In genomic region chr7:101681170-101682007, GRCh38 we compare ENCODE assay signal across 10 cellular contexts. TPM values are rescaled to one million over a fixed set of nuclear protein-coding genes. Genes with fewer than 3 reads are reported as not detected.
DNase-seq lines count a peak whose midpoint lies in the region; ATAC-seq, FAIRE-seq and TF ChIP-seq lines count a peak whose summit lies in the region.
"Had no signal": no experiment of that assay in that cellular context is flagged by ENCODE, and none has a peak within 500 bp of the region (broad histone marks: within the 10 kb centered on the region; RNA-seq: fewer than 3 reads in every experiment).

No MANE protein-coding gene starts in this region.

- H3K9me3 ChIP-seq in GM12878 (replicated peaks; ENCODE audit: control insufficient read depth, insufficient read depth, low read length) (no peaks in the 10 kb centered on the region), thyroid gland (no peaks in the 10 kb centered on the region)
- H3K9me3 ChIP-seq: transverse colon had no signal

- H3K27ac ChIP-seq in GM12878 (ENCODE audit: control insufficient read depth, insufficient read depth) (no peak overlapping the region), thyroid gland (no peak overlapping the region)
- H3K27ac ChIP-seq: transverse colon had no signal

- intact Hi-C loops in GM12878 (cut with micrococcal nuclease; ENCODE audit: unreplicated experiment) (no loop called here), thyroid gland (cut with DNase I) (no loop called here)

- no TSS peak for BruUV-seq in GM12878 (replicated peaks; lab: Mats Ljungman, UMichigan)

- ATAC-seq in GM12878 (no peak), GM18502 (IDR thresholded peaks at IDR 0.05; ENCODE audit: poor library complexity, unreplicated experiment) (no peak), GM18511 (IDR thresholded peaks at IDR 0.05; ENCODE audit: unreplicated experiment) (no peak)

- FAIRE-seq in GM12878 (lab: Jason Lieb, UNC) (peak; percentile 18), GM12891 (lab: Jason Lieb, UNC) (no peak)
- FAIRE-seq: islet of Langerhans had no signal

- no peaks in the 10 kb centered on the region for H3K4me1 ChIP-seq in GM12878 (ENCODE audit: control insufficient read depth, insufficient read depth, low read length)
- peaks cover 0 to 11% of the 10 kb centered on the region in 2 donors for H3K4me1 ChIP-seq in thyroid gland

- no peak overlapping the region for H3K9ac ChIP-seq in GM12878 (ENCODE audit: control insufficient read depth, insufficient read depth, low read length)

- RAD21 ChIA-PET in GM12878 (lab: Charles Lee; ENCODE audit: unreplicated experiment) = no interaction called here

- TF ChIP-seq RAD21 in Ishikawa (IDR thresholded peaks at IDR 0.05; ENCODE audit: low read depth) (no peak), GM12878 (IDR thresholded peaks at IDR 0.05; ENCODE audit: insufficient read depth, low read depth, low read length) (no peak)

- TF ChIP-seq POLR2A in GM12878 (IDR thresholded peaks at IDR 0.05; ENCODE audit: low read depth, low read length) = no peak
- TF ChIP-seq POLR2A in thyroid gland (IDR thresholded peaks at IDR 0.05) = no peak
- no peak for TF ChIP-seq POLR2A in GM12891 (IDR thresholded peaks at IDR 0.05; ENCODE audit: low read depth, low read length)

- in situ Hi-C loops in GM12878 (cut with MboI) = no loop called here

- no peak overlapping the region for H3K4me3 ChIP-seq in GM12878
- no peak overlapping the region for H3K4me3 ChIP-seq in kidney epithelial cell (ENCODE audit: low read depth, low read length)
- H3K4me3 ChIP-seq in thyroid gland (replicated peaks in 1 of 3) = no peak overlapping the region
- H3K4me3 ChIP-seq: transverse colon had no signal

- no peak for TF ChIP-seq CTCF in GM12878 (IDR thresholded peaks at IDR 0.05 in 2 of 3, conservative IDR thresholded peaks at IDR 0.05 in 1 of 3; ENCODE audit: control insufficient read depth in 2 of 3, extremely low read depth in 1 of 3, insufficient read depth in 1 of 3, low read depth in 3 of 3, low read length in 3 of 3)
- TF ChIP-seq CTCF in kidney epithelial cell (IDR thresholded peaks at IDR 0.05; ENCODE audit: insufficient read depth, low read length, poor library complexity, severe bottlenecking) = no peak
- TF ChIP-seq CTCF in thyroid gland (IDR thresholded peaks at IDR 0.05) = no peak

- TF ChIP-seq EP300 in Ishikawa (IDR thresholded peaks at IDR 0.05; ENCODE audit: borderline replicate concordance) (no peak), GM12878 (IDR thresholded peaks at IDR 0.05; ENCODE audit: borderline replicate concordance in 1 of 2, control insufficient read depth in 1 of 2, low read depth in 2 of 2, low read length in 2 of 2) (no peak)

- DNase-seq in GM12878 (ENCODE audit: low read depth, low spot score) (no peak), kidney epithelial cell (ENCODE audit: low read depth) (peak; percentile 73), thyroid gland (peak; percentile 69 to 70), GM12891 (ENCODE audit: insufficient read length, low spot score) (no peak)
- no peak for DNase-seq in stimulated activated CD8-positive, alpha-beta memory T cell treated with anti-CD3 and anti-CD28 coated beads, Interleukin-4, amount 100 ng/mL, for 48 hours
- DNase-seq: transverse colon had no signal

- no peaks in the 10 kb centered on the region for H3K79me2 ChIP-seq in GM12878 (ENCODE audit: control insufficient read depth, insufficient read depth, low read length)

- no peak overlapping the region for H2AFZ ChIP-seq in GM12878 (ENCODE audit: control insufficient read depth, low read depth, low read length)

- no peak overlapping the region for H3K4me2 ChIP-seq in GM12878 (ENCODE audit: control insufficient read depth, insufficient read depth)

- SMC1A ChIA-PET in GM12878 (lab: Charles Lee; ENCODE audit: uncharacterized antibody, unreplicated experiment) = no interaction called here

- 57% methylated on average over 14 of the region's 14 CpGs for WGBS in GM12878 (ENCODE audit: insufficient coverage, insufficient replicate concordance, low lambda C conversion rate, missing lambda C conversion rate)
- WGBS in thyroid gland, 2 donors = 12 to 19% methylated on average over 14 of the region's 14 CpGs

- POLR2A ChIA-PET in GM12878 (lab: Charles Lee) = no interaction called here

- no peaks in the 10 kb centered on the region for H4K20me1 ChIP-seq in GM12878 (ENCODE audit: control insufficient read depth, insufficient read depth)

- H3K36me3 ChIP-seq in GM12878 (ENCODE audit: control insufficient read depth in 2 of 2, insufficient read depth in 2 of 2, low read length in 1 of 2) (no peaks in the 10 kb centered on the region), kidney epithelial cell (ENCODE audit: control insufficient read depth, insufficient read depth, low read length) (no peaks in the 10 kb centered on the region), thyroid gland (no peaks in the 10 kb centered on the region)
- H3K36me3 ChIP-seq: transverse colon had no signal

- CTCF ChIA-PET in GM12878 (lab: Yijun Ruan, JAX) = interaction anchor here (1.0 to 1.8 kb wide), 3 partner anchors 11 to 556 kb away, joined by 4 read pairs; no protein-coding TSS in a partner anchor

- H3K27me3 ChIP-seq in GM12878 (replicated peaks in 1 of 2; ENCODE audit: control insufficient read depth in 2 of 2, insufficient read depth in 2 of 2, low read length in 1 of 2) (no peaks in the 10 kb centered on the region), kidney epithelial cell (ENCODE audit: control insufficient read depth, insufficient read depth, low read length) (no peaks in the 10 kb centered on the region), thyroid gland (no peaks in the 10 kb centered on the region)
- H3K27me3 ChIP-seq: transverse colon had no signal

TF ChIP-seq in Ishikawa, 13 proteins besides CTCF, POLR2A, EP300 and RAD21 (continues in another document):
- no peak for TF ChIP-seq FOXM1 (IDR thresholded peaks at IDR 0.05; ENCODE audit: borderline replicate concordance, low read depth)

TF ChIP-seq in GM12878, 131 proteins besides CTCF, POLR2A, EP300 and RAD21 (continues in another document):
- no peak for TF ChIP-seq TCF12 (IDR thresholded peaks at IDR 0.05; ENCODE audit: low read depth, low read length)
- TF ChIP-seq ETV6 (conservative IDR thresholded peaks at IDR 0.05 in 1 of 2, IDR thresholded peaks at IDR 0.05 in 1 of 2; ENCODE audit: borderline replicate concordance in 1 of 2, low read depth in 1 of 2) = no peak
- no peak for TF ChIP-seq MYB (IDR thresholded peaks at IDR 0.05; ENCODE audit: borderline replicate concordance, low read depth, low read length)
- no peak for TF ChIP-seq SP1 (IDR thresholded peaks at IDR 0.05; ENCODE audit: low read depth, low read length)
- TF ChIP-seq DPF2 (IDR thresholded peaks at IDR 0.05) = no peak
- TF ChIP-seq MEF2A (IDR thresholded peaks at IDR 0.05; ENCODE audit: insufficient read depth, low read depth, low read length) = no peak
- TF ChIP-seq RELA (IDR thresholded peaks at IDR 0.05; ENCODE audit: borderline replicate concordance, partially characterized antibody) = no peak
- no peak for TF ChIP-seq IKZF1 (conservative IDR thresholded peaks at IDR 0.05)
- TF ChIP-seq SMARCA5 (IDR thresholded peaks at IDR 0.05) = no peak
- no peak for TF ChIP-seq GATAD2B (conservative IDR thresholded peaks at IDR 0.05; ENCODE audit: low read depth)
- TF ChIP-seq SRF (IDR thresholded peaks at IDR 0.05; ENCODE audit: low read depth in 2 of 2, low read length in 2 of 2) = no peak
- TF ChIP-seq ASH2L (IDR thresholded peaks at IDR 0.05; ENCODE audit: borderline replicate concordance, low read depth) = no peak

TF ChIP-seq in GM12891, 5 proteins besides CTCF, POLR2A, EP300 and RAD21:
- no peak for TF ChIP-seq POLR2AphosphoS5 (IDR thresholded peaks at IDR 0.05; ENCODE audit: low read depth, low read length)
- TF ChIP-seq PAX5 (IDR thresholded peaks at IDR 0.05; ENCODE audit: insufficient read depth, low read length, severe bottlenecking) = no peak
- no peak for TF ChIP-seq TAF1 (IDR thresholded peaks at IDR 0.05; ENCODE audit: low read depth, low read length)
- no peak for TF ChIP-seq POU2F2 (IDR thresholded peaks at IDR 0.05; ENCODE audit: low read depth, low read length)
- no peak for TF ChIP-seq SPI1 (IDR thresholded peaks at IDR 0.05; ENCODE audit: low read depth, low read length)

RNA-seq across cellular contexts. Expression of gene MYL10, which starts 52.3 kb away (rescaled TPM):
- total RNA-seq in GM12878 (2013; cell fraction: nucleolus; rRNA removed) = not detected in 2 replicates
- total RNA-seq in GM12878 (2014; rRNA removed) (not detected in 2 replicates), GM12878 (2014; rRNA removed; fragmentation: Illumina TruSeq; extraction: Trizol) (not detected in 2 replicates), GM12878 (2021) (not detected in 2 replicates), kidney epithelial cell (not detected in 2 replicates), thyroid gland (not detected)
- polyA plus RNA-seq in GM12878 (2011; ENCODE audit: low read depth) = not detected
- polyA plus RNA-seq in GM12878 (2011; rRNA removed) (not detected in 2 replicates), GM12878 (2014; fragmentation: Illumina TruSeq; extraction: Trizol) (not detected in 2 replicates), GM12878 (2014; fragmentation: Nextera tagmentation; extraction: Ambion mirVana) (not detected), GM12878 (2014; rRNA removed) (not detected in 2 replicates), GM12878 (2016; fragmentation: Nextera tagmentation; extraction: Ambion mirVana) (not detected)
- polyA plus RNA-seq in GM12878 (2011; cell fraction: cytosol; rRNA removed) = not detected in 2 replicates
- not detected in 2 replicates for polyA plus RNA-seq in GM12878 (2011; cell fraction: nucleus; rRNA removed)
- not detected in 2 replicates for polyA plus RNA-seq in GM12878 (2012)
- not detected in 2 replicates for polyA minus RNA-seq in GM12878 (2011; rRNA and poly(A)+ RNA removed)
- not detected in 2 replicates for polyA minus RNA-seq in GM12878 (2011; cell fraction: cytosol; rRNA and poly(A)+ RNA removed)
- polyA minus RNA-seq in GM12878 (2011; cell fraction: nucleus; rRNA and poly(A)+ RNA removed) = not detected in 2 replicates
- not detected for polyA plus RNA-seq in GM12891 (2012; ENCODE audit: low read depth, missing spikeins)
- total RNA-seq: transverse colon had no signal

Comparison
In these comparisons a context has a peak if more than half of its experiments do, and no peak if none do; other contexts are left out.
1. DNase-seq: peak in kidney epithelial cell (single experiment) and thyroid gland (2 of 2); none in GM12878 (single experiment), GM12891 (single experiment) and stimulated activated CD8-positive, alpha-beta memory T cell treated with anti-CD3 and anti-CD28 coated beads, Interleukin-4, amount 100 ng/mL, for 48 hours (single experiment).